ENCODE assay signal across 3 cellular contexts in genomic region chr7:35007768-35008167, GRCh38.
TF ChIP-seq lines count a peak whose summit lies in the region.

No MANE protein-coding gene starts in this region.

TF ChIP-seq in A549, 52 proteins besides CTCF, POLR2A, EP300 and RAD21:
- TF ChIP-seq KDM1A (IDR thresholded peaks at IDR 0.05; ENCODE audit: low read depth) = no peak
- no peak for TF ChIP-seq POLR2AphosphoS2 (conservative IDR thresholded peaks at IDR 0.05; ENCODE audit: low read length)
- TF ChIP-seq, protein P1, sequence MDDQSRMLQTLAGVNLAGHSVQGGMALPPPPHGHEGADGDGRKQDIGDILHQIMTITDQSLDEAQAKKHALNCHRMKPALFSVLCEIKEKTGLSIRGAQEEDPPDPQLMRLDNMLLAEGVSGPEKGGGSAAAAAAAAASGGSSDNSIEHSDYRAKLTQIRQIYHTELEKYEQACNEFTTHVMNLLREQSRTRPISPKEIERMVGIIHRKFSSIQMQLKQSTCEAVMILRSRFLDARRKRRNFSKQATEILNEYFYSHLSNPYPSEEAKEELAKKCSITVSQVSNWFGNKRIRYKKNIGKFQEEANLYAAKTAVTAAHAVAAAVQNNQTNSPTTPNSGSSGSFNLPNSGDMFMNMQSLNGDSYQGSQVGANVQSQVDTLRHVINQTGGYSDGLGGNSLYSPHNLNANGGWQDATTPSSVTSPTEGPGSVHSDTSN (IDR thresholded peaks at IDR 0.05) = no peak
- TF ChIP-seq ESRRA (IDR thresholded peaks at IDR 0.05; ENCODE audit: borderline replicate concordance, low read length) = no peak

TF ChIP-seq in HCT116, 20 proteins besides CTCF, POLR2A, EP300 and RAD21:
- no peak for TF ChIP-seq EZH2 (IDR thresholded peaks at IDR 0.05)
- TF ChIP-seq CEBPB (IDR thresholded peaks at IDR 0.05; ENCODE audit: low read depth) = no peak
- no peak for TF ChIP-seq YY1 (IDR thresholded peaks at IDR 0.05; ENCODE audit: extremely low read depth, insufficient replicate concordance, low read depth, low read length)
- no peak for TF ChIP-seq SRF (IDR thresholded peaks at IDR 0.05; ENCODE audit: low read depth)
- no peak for TF ChIP-seq POLR2AphosphoS5 (IDR thresholded peaks at IDR 0.05; ENCODE audit: low read depth, low read length)
- TF ChIP-seq, protein P2, sequence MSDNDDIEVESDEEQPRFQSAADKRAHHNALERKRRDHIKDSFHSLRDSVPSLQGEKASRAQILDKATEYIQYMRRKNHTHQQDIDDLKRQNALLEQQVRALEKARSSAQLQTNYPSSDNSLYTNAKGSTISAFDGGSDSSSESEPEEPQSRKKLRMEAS (IDR thresholded peaks at IDR 0.05) = no peak
- TF ChIP-seq ZNF274 (IDR thresholded peaks at IDR 0.05; ENCODE audit: low read depth, low read length) = no peak
TF ChIP-seq in HCT116: peak in this region for 0.

TF ChIP-seq in K562, 482 proteins besides CTCF, POLR2A, EP300 and RAD21:
- TF ChIP-seq NR2C2 (CRISPR knock-in tag; IDR thresholded peaks at IDR 0.05) (no peak), NR2C2 (tag; IDR thresholded peaks at IDR 0.05) (peak; percentile 24; the same call in 1 of the 2 replicates), ZNF589 (CRISPR knock-in tag; IDR thresholded peaks at IDR 0.05; ENCODE audit: low read depth) (0 out of 2 replicates have a peak, but pooled peaks have one; percentile 65), ZNF232 (CRISPR knock-in tag; IDR thresholded peaks at IDR 0.05) (no peak), ZNF175 (CRISPR knock-in tag; IDR thresholded peaks at IDR 0.05; ENCODE audit: low read depth) (peak; percentile 90), ZNF584 (CRISPR knock-in tag; IDR thresholded peaks at IDR 0.05; ENCODE audit: low read depth) (peak; percentile 72), CEBPG (CRISPR knock-in tag; IDR thresholded peaks at IDR 0.05) (no peak), CEBPG (tag; conservative IDR thresholded peaks at IDR 0.05 in 1 of 2, IDR thresholded peaks at IDR 0.05 in 1 of 2) (peak in 1 of 2 experiments; percentile 73; a peak in 2 of 4 replicates), ZNF318 (IDR thresholded peaks at IDR 0.05; ENCODE audit: borderline replicate concordance in 1 of 2, low read depth in 1 of 2) (no peak)
